ENCODE assay signal across 30 cellular contexts in genomic region chr7:67875558-67875957, GRCh38.
"Had no signal": no experiment of that assay in that cellular context is flagged by ENCODE, and none has a peak within 500 bp of the region (broad histone marks: within the 10 kb centered on the region; RNA-seq: fewer than 3 reads in every experiment).

No MANE protein-coding gene starts in this region.

- FAIRE-seq: pancreas had no signal

- H3K36me3 ChIP-seq: neutrophil, pancreas, prostate gland, spleen, suprapubic skin, tibial artery, transverse colon, upper lobe of right lung, uterus had no signal

- H3K4me3 Mint-ChIP-seq: naive thymus-derived CD4-positive, alpha-beta T cell; natural killer cell; nephron; neural crest cell; stimulated activated memory B cell treated with anti-CD40 and anti-IgM and Interleukin-4, amounts not matched to agents 10 μg/mL and 1 μg/mL and 100 μg/mL, for 72 hours; stimulated activated naive CD8-positive, alpha-beta T cell treated with anti-CD3 and anti-CD28 coated beads, Interleukin-15, amount 100 ng/mL, for 72 hours; type B pancreatic cell had no signal

- DNase-seq: naive thymus-derived CD4-positive, alpha-beta T cell; natural killer cell; nucleus accumbens; pancreas; right cardiac atrium; spleen; stimulated activated CD4-positive, alpha-beta T cell treated with anti-CD3 and anti-CD28 coated beads, Interleukin-12 subunit alpha, Interleukin-12 subunit beta, amount 100 ng/mL, for 4 hours; stimulated activated CD4-positive, alpha-beta T cell treated with anti-CD3 and anti-CD28 coated beads, Interleukin-1b, Interleukin-23, amount 100 ng/mL, for 48 hours; stimulated activated CD4-positive, alpha-beta T cell treated with anti-CD3 and anti-CD28 coated beads, Interleukin-4, amount 100 ng/mL, for 1 hour; stimulated activated CD4-positive, alpha-beta T cell treated with anti-CD3 and anti-CD28 coated beads, Interleukin-4, amount 100 ng/mL, for 4 hours; stimulated activated CD8-positive, alpha-beta memory T cell treated with anti-CD3 and anti-CD28 coated beads, Interleukin-4, amount 100 ng/mL, for 48 hours; stimulated activated naive CD4-positive, alpha-beta T cell; stimulated activated naive CD8-positive, alpha-beta T cell treated with anti-CD3 and anti-CD28 coated beads, Interleukin-15, amount 100 ng/mL, for 72 hours; stimulated activated naive CD8-positive, alpha-beta T cell treated with anti-CD3 and anti-CD28 coated beads, Interleukin-15, Interleukin-2, amounts not matched to agents 100 U/mL and 50 U/mL, for 24 hours; substantia nigra; testis; tibial artery; transverse colon; upper lobe of right lung; uterus had no signal

- H3K9me3 Mint-ChIP-seq: nephron, neural crest cell, type B pancreatic cell had no signal

- H3K36me3 Mint-ChIP-seq: stimulated activated memory B cell treated with anti-CD40 and anti-IgM and Interleukin-4, amounts not matched to agents 10 μg/mL and 1 μg/mL and 100 μg/mL, for 72 hours; type B pancreatic cell had no signal

- H3K27me3 Mint-ChIP-seq: stimulated activated memory B cell treated with anti-CD40 and anti-IgM and Interleukin-4, amounts not matched to agents 10 μg/mL and 1 μg/mL and 100 μg/mL, for 72 hours; stimulated activated naive CD8-positive, alpha-beta T cell treated with anti-CD3 and anti-CD28 coated beads, Interleukin-15, amount 100 ng/mL, for 72 hours had no signal

- H3K4me1 ChIP-seq: pancreas, prostate gland, spleen, suprapubic skin, testis, tibial artery, transverse colon, upper lobe of right lung, uterus had no signal

- H3K9me3 ChIP-seq: neutrophil, pancreas, prostate gland, suprapubic skin, testis, tibial artery, upper lobe of right lung, uterus had no signal

- H3K27ac ChIP-seq: neutrophil, pancreas, prostate gland, skin epidermis, spleen, suprapubic skin, testis, tibial artery, transverse colon, upper lobe of right lung, uterus had no signal

- H3K4me3 ChIP-seq: pancreas, prostate gland, skin epidermis, smooth muscle cell, spleen, suprapubic skin, testis, tibial artery, transverse colon, upper lobe of right lung, uterus had no signal

- H3K4me1 Mint-ChIP-seq: naive thymus-derived CD4-positive, alpha-beta T cell; natural killer cell; nephron; neural crest cell; stimulated activated memory B cell treated with anti-CD40 and anti-IgM and Interleukin-4, amounts not matched to agents 10 μg/mL and 1 μg/mL and 100 μg/mL, for 72 hours; stimulated activated naive CD8-positive, alpha-beta T cell treated with anti-CD3 and anti-CD28 coated beads, Interleukin-15, amount 100 ng/mL, for 72 hours had no signal

- H3K27me3 ChIP-seq: neutrophil, pancreas, spleen, testis, tibial artery, transverse colon, upper lobe of right lung, uterus had no signal

- H3K4me2 ChIP-seq: smooth muscle cell had no signal

- ATAC-seq: naive thymus-derived CD4-positive, alpha-beta T cell; natural killer cell; pancreas; right cardiac atrium; sciatic nerve; stimulated activated memory B cell treated with anti-CD40 and anti-IgM and Interleukin-4, amounts not matched to agents 10 μg/mL and 1 μg/mL and 100 μg/mL, for 72 hours; stimulated activated naive CD8-positive, alpha-beta T cell treated with anti-CD3 and anti-CD28 coated beads, Interleukin-15, amount 100 ng/mL, for 72 hours; stimulated activated naive CD8-positive, alpha-beta T cell treated with anti-CD3 and anti-CD28 coated beads, Interleukin-15, Interleukin-2, amounts not matched to agents 100 U/mL and 50 U/mL, for 24 hours; upper lobe of right lung had no signal

- H3K27ac Mint-ChIP-seq: naive thymus-derived CD4-positive, alpha-beta T cell; natural killer cell; nephron; stimulated activated memory B cell treated with anti-CD40 and anti-IgM and Interleukin-4, amounts not matched to agents 10 μg/mL and 1 μg/mL and 100 μg/mL, for 72 hours; type B pancreatic cell had no signal
